8 cellular contexts compared by ENCODE assay signal in genomic region chr4:184474261-184475095, GRCh38. TPM values are rescaled to one million over a fixed set of nuclear protein-coding genes. Genes with fewer than 3 reads are reported as not detected.
DNase-seq lines count a peak whose midpoint lies in the region; ATAC-seq and TF ChIP-seq lines count a peak whose summit lies in the region.

TSS of gene IRF2 (minus strand) at chr4:184474550. CDS start at chr4:184429064, 45,486 bp downstream.

- no peaks in the 10 kb centered on the region for H3K9me3 Mint-ChIP-seq in activated naive CD4-positive, alpha-beta T cell treated with anti-CD3 and anti-CD28 coated beads, Interleukin-2, amount 50 U/mL, for 72 hours

- peaks cover 39 to 47% of the 10 kb centered on the region in 2 donors for H3K36me3 Mint-ChIP-seq in activated naive CD4-positive, alpha-beta T cell treated with anti-CD3 and anti-CD28 coated beads, Interleukin-2, amount 50 U/mL, for 72 hours

- WGBS in suprapubic skin, result 0% methylated on average over 33 of the region's 66 CpGs

- TF ChIP-seq EP300 in suprapubic skin (IDR thresholded peaks at IDR 0.05), result peak; percentile 48

- H3K9me3 ChIP-seq in suprapubic skin, result no peaks in the 10 kb centered on the region

- peak within 1 kb of the TSS; percentile 99 to 100 for H3K27ac Mint-ChIP-seq in activated naive CD4-positive, alpha-beta T cell treated with anti-CD3 and anti-CD28 coated beads, Interleukin-2, amount 50 U/mL, for 72 hours

- H3K27ac ChIP-seq in suprapubic skin, result peak within 1 kb of the TSS; percentile 100

- no peaks in the 10 kb centered on the region for H3K36me3 ChIP-seq in suprapubic skin

- H3K4me3 ChIP-seq in GM08714 (ENCODE audit: low read length), result peak within 1 kb of the TSS; percentile 84
- peak within 1 kb of the TSS; percentile 98 for H3K4me3 ChIP-seq in suprapubic skin

- peak; percentile 65 for ATAC-seq in HG02610 (IDR thresholded peaks at IDR 0.05; ENCODE audit: unreplicated experiment)
- peak; percentile 77 to 84 for ATAC-seq in activated naive CD4-positive, alpha-beta T cell treated with anti-CD3 and anti-CD28 coated beads, Interleukin-2, amount 50 U/mL, for 72 hours

- DNase-seq in NCI-H1092 (lab: John Stamatoyannopoulos, UW) (peak; percentile 84), SKM-1 (lab: John Stamatoyannopoulos, UW; ENCODE audit: unreplicated experiment) (peak; percentile 92), glomerular endothelial cell (ENCODE audit: extremely low read depth, low read depth, low spot score) (peak; percentile 64), occipital lobe (lab: John Stamatoyannopoulos, UW) (peak; percentile 92), suprapubic skin (ENCODE audit: low spot score in 2 of 2) (peak; percentile 98 to 99)
- peak; percentile 90 to 96 for DNase-seq in activated naive CD4-positive, alpha-beta T cell treated with anti-CD3 and anti-CD28 coated beads, Interleukin-2, amount 50 U/mL, for 72 hours (ENCODE audit: low spot score in 2 of 2)

- TF ChIP-seq CTCF in suprapubic skin (IDR thresholded peaks at IDR 0.05), result peak in 1 of 2 donors; percentile 7

- TF ChIP-seq POLR2A in suprapubic skin (IDR thresholded peaks at IDR 0.05), result peak; percentile 62 to 92

- peaks cover 43% of the 10 kb centered on the region for H3K4me1 ChIP-seq in suprapubic skin

- H3K27me3 ChIP-seq in suprapubic skin, result no peaks in the 10 kb centered on the region

RNA-seq across cellular contexts. Expression of gene IRF2, which starts in this region (rescaled TPM):
- 10 to 100 TPM; 52.7 to 56.8 TPM for total RNA-seq in activated naive CD4-positive, alpha-beta T cell treated with anti-CD3 and anti-CD28 coated beads, Interleukin-2, amount 50 U/mL, for 72 hours
- 23.6 and 35.2 TPM in 2 replicates for total RNA-seq in glomerular endothelial cell
- 9.4 TPM for total RNA-seq in occipital lobe
- total RNA-seq in suprapubic skin, result 10 to 100 TPM; 27.9 to 38.7 (median 29.9) TPM

Comparison
In these comparisons a context has a peak if more than half of its experiments do, and no peak if none do; other contexts are left out.
1. Peak in every context shown above with its lines: DNase-seq, ATAC-seq, H3K4me3 ChIP-seq and H3K27ac ChIP-seq.